33 cellular contexts compared by ENCODE assay signal in the genomic region with DNA sequence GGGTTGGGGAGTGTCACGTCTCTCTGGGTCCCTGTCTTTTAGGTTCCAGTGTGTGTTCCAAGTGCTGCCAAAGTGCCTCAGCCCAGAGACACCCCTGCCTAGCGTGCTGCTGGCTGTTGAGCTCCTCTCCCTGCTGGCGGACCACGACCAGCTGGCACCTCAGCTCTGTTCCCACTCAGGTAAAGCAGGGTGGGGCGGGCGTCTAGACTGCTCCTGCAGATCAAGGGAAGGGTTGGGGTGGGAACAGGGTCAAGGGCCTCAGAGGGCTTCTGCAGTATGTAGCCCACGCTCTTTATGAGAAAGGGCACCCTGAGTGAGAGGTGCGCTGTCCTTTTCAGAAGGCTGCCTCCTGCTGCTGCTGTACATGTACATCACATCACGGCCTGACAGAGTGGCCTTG. TPM values are rescaled to one million over a fixed set of nuclear protein-coding genes. Genes with fewer than 3 reads are reported as not detected.
A peak's percentile ranks its signal among the peaks of the same experiment; 100 is the strongest.
DNase-seq lines count a peak whose midpoint lies in the region; ATAC-seq and TF ChIP-seq lines count a peak whose summit lies in the region.
"Had no signal": no experiment of that assay in that cellular context is flagged by ENCODE, and none has a peak within 500 bp of the region (broad histone marks: within the 10 kb centered on the region; RNA-seq: fewer than 3 reads in every experiment).

No MANE protein-coding gene starts in this region.

- H3K36me3 ChIP-seq in breast epithelium (no peaks in the 10 kb centered on the region), mesenchymal stem cell (ENCODE audit: control insufficient read depth in 1 of 2, insufficient read depth in 2 of 2, low read depth in 1 of 2, low read length in 2 of 2) (peaks cover 64 to 66% of the 10 kb centered on the region in 2 experiments)

- POLR2A ChIA-PET in MCF 10A (lab: Yijun Ruan, JAX), result interaction anchor here (0.6 to 1.7 kb wide), 5 partner anchors 9 to 272 kb away, joined by 3 to 10 read pairs (median 3); a partner anchor contains a TSS

- H3K14ac ChIP-seq in mesenchymal stem cell (ENCODE audit: low read length in 2 of 2), result no peak overlapping the region

- no peak overlapping the region for H2BK5ac ChIP-seq in mesenchymal stem cell (ENCODE audit: low read depth, low read length, poor library complexity, severe bottlenecking)

- no peak overlapping the region for H4K91ac ChIP-seq in mesenchymal stem cell (ENCODE audit: low read length)

- H2BK120ac ChIP-seq in mesenchymal stem cell (ENCODE audit: low read depth, low read length), result no peak overlapping the region

- H3K79me1 ChIP-seq in mesenchymal stem cell (replicated peaks; ENCODE audit: low read length, poor library complexity, severe bottlenecking), result peaks cover 10% of the 10 kb centered on the region

- H3K18ac ChIP-seq in mesenchymal stem cell (ENCODE audit: low read depth in 1 of 2, low read length in 2 of 2), result no peak overlapping the region

- no peak overlapping the region for H2BK12ac ChIP-seq in mesenchymal stem cell (ENCODE audit: low read length in 2 of 2)

- peaks cover 19% of the 10 kb centered on the region for H3K4me1 Mint-ChIP-seq in MCF 10A (ENCODE audit: insufficient read depth, unreplicated experiment)

- peaks cover 51% of the 10 kb centered on the region for H3K36me3 Mint-ChIP-seq in MCF 10A (ENCODE audit: insufficient read depth, unreplicated experiment)
- H3K36me3 Mint-ChIP-seq: natural killer cell had no signal

- H3K4me2 ChIP-seq in mesenchymal stem cell (ENCODE audit: low read length, poor library complexity, severe bottlenecking), result no peak overlapping the region
- H3K4me2 ChIP-seq: PC-9 had no signal

- H2AK5ac ChIP-seq in mesenchymal stem cell (ENCODE audit: low read length, severe bottlenecking), result no peak overlapping the region

- H3K27ac Mint-ChIP-seq in MCF 10A (ENCODE audit: low read depth, unreplicated experiment), result peak overlapping the region; percentile 39
- H3K27ac Mint-ChIP-seq: dendritic cell treated with granulocyte-macrophage colony-stimulating factor and Interleukin-4, amounts not matched to agents 40 ng/mL and 50 ng/mL, for 4 days; natural killer cell; stimulated activated memory B cell treated with anti-CD40 and anti-IgM and Interleukin-4, amounts not matched to agents 10 μg/mL and 1 μg/mL and 100 μg/mL, for 72 hours; T-helper 2 cell treated with Interferon-gamma antibody and Interleukin-4, amounts not matched to agents 5 μg/mL and 100 μg/mL, for 36 hours had no signal

- DNase-seq in MCF 10A (ENCODE audit: unreplicated experiment) (no peak), breast epithelium (ENCODE audit: low spot score in 2 of 2) (no peak), mesenchymal stem cell (no peak), GM20000 (ENCODE audit: low spot score) (no peak)
- DNase-seq: ACHN; activated CD4-positive, alpha-beta T cell treated with anti-CD3 and anti-CD28 coated beads for 4 hours; activated gamma-delta T cell; BE2C; central memory CD4-positive, alpha-beta T cell; COR-L47; DMS53; foreskin fibroblast; H9; head of caudate nucleus; kidney glomerular epithelial cell; mucosa of descending colon; natural killer cell; NCI-H1417 treated with DMSO at 0.1 percent for 48 hours; NCI-H2029 treated with DMSO at 0.1 percent for 48 hours; NCI-H226; NCI-H526 treated with DMSO at 0.1 percent for 48 hours; NK-92 treated with Interleukin-12 subunit alpha and Interleukin-12 subunit beta, amount 100 ng/mL, for 24 hours; occipital lobe; PC-9; Right ventricle myocardium superior had no signal

- WGBS in mesenchymal stem cell, result 92% methylated on average over 9 of the region's 9 CpGs

- no peak overlapping the region for H4K8ac ChIP-seq in mesenchymal stem cell (ENCODE audit: low read length)

- H3K27me3 ChIP-seq in breast epithelium (no peaks in the 10 kb centered on the region), mesenchymal stem cell (ENCODE audit: control insufficient read depth in 1 of 2, insufficient read depth in 1 of 2, low read length in 2 of 2) (no peaks in the 10 kb centered on the region)
- H3K27me3 ChIP-seq: BE2C had no signal

- H3K4me1 ChIP-seq in breast epithelium, result peaks cover 17 to 24% of the 10 kb centered on the region in 2 donors
- peaks cover 22% of the 10 kb centered on the region for H3K4me1 ChIP-seq in mesenchymal stem cell (ENCODE audit: control insufficient read depth, insufficient read depth, low read depth, low read length)

- no peak for TF ChIP-seq POLR2A in breast epithelium (IDR thresholded peaks at IDR 0.05)

- H3K27me3 Mint-ChIP-seq in MCF 10A (ENCODE audit: insufficient read depth, unreplicated experiment), result no peaks in the 10 kb centered on the region
- H3K27me3 Mint-ChIP-seq: dendritic cell treated with granulocyte-macrophage colony-stimulating factor and Interleukin-4, amounts not matched to agents 40 ng/mL and 50 ng/mL, for 4 days; stimulated activated memory B cell treated with anti-CD40 and anti-IgM and Interleukin-4, amounts not matched to agents 10 μg/mL and 1 μg/mL and 100 μg/mL, for 72 hours had no signal

- H3K4me3 Mint-ChIP-seq in MCF 10A (ENCODE audit: unreplicated experiment), result no peak overlapping the region
- H3K4me3 Mint-ChIP-seq: dendritic cell treated with granulocyte-macrophage colony-stimulating factor and Interleukin-4, amounts not matched to agents 40 ng/mL and 50 ng/mL, for 4 days; H9; natural killer cell; stimulated activated memory B cell treated with anti-CD40 and anti-IgM and Interleukin-4, amounts not matched to agents 10 μg/mL and 1 μg/mL and 100 μg/mL, for 72 hours; T-helper 2 cell treated with Interferon-gamma antibody and Interleukin-4, amounts not matched to agents 5 μg/mL and 100 μg/mL, for 36 hours had no signal

- ATAC-seq in HG02840 (IDR thresholded peaks at IDR 0.05; ENCODE audit: low FRiP score, unreplicated experiment) (no peak), HG02885 (IDR thresholded peaks at IDR 0.05; ENCODE audit: poor library complexity, unreplicated experiment) (no peak)
- ATAC-seq: esophagus mucosa; mucosa of descending colon; natural killer cell; SK-N-SH treated with all-trans-retinoic acid at 6 μM for 48 hours; stimulated activated memory B cell treated with anti-CD40 and anti-IgM and Interleukin-4, amounts not matched to agents 10 μg/mL and 1 μg/mL and 100 μg/mL, for 72 hours had no signal

- H3K9me3 Mint-ChIP-seq in MCF 10A (ENCODE audit: unreplicated experiment), result no peaks in the 10 kb centered on the region
- H3K9me3 Mint-ChIP-seq: dendritic cell treated with granulocyte-macrophage colony-stimulating factor and Interleukin-4, amounts not matched to agents 40 ng/mL and 50 ng/mL, for 4 days; H9; natural killer cell; stimulated activated memory B cell treated with anti-CD40 and anti-IgM and Interleukin-4, amounts not matched to agents 10 μg/mL and 1 μg/mL and 100 μg/mL, for 72 hours; T-helper 2 cell treated with Interferon-gamma antibody and Interleukin-4, amounts not matched to agents 5 μg/mL and 100 μg/mL, for 36 hours had no signal

- TF ChIP-seq CTCF in MCF 10A (IDR thresholded peaks at IDR 0.05; ENCODE audit: unreplicated experiment) (no peak), breast epithelium (IDR thresholded peaks at IDR 0.05) (no peak), VCaP (conservative IDR thresholded peaks at IDR 0.05) (no peak), GM20000 (IDR thresholded peaks at IDR 0.05; ENCODE audit: extremely low read depth, missing control alignments) (no peak)

- H2BK15ac ChIP-seq in mesenchymal stem cell (ENCODE audit: low read depth, poor library complexity, severe bottlenecking), result no peak overlapping the region

- BruUV-seq in MCF 10A (replicated peaks; lab: Mats Ljungman, UMichigan), result no TSS peak

- CTCF ChIA-PET in MCF 10A (lab: Yijun Ruan, JAX), result interaction anchor here (0.6 to 2.6 kb wide), 5 partner anchors 27 to 431 kb away, joined by 3 to 22 read pairs (median 4); a partner anchor contains a TSS

- no peak overlapping the region for H3K4me3 ChIP-seq in breast epithelium
- no peak overlapping the region for H3K4me3 ChIP-seq in mesenchymal stem cell (ENCODE audit: insufficient read depth in 1 of 2, low read depth in 1 of 2, low read length in 2 of 2)
- H3K4me3 ChIP-seq: mucosa of descending colon, PC-9 had no signal

- H3K9me3 ChIP-seq in breast epithelium (no peaks in the 10 kb centered on the region), mesenchymal stem cell (ENCODE audit: control insufficient read depth, low read length) (no peaks in the 10 kb centered on the region)
- H3K9me3 ChIP-seq: BE2C, mucosa of descending colon had no signal

- H3K4ac ChIP-seq in mesenchymal stem cell (ENCODE audit: low read depth in 1 of 2, low read length in 2 of 2), result no peak overlapping the region

- peak overlapping the region; percentile 14 for H3K9ac ChIP-seq in mesenchymal stem cell (ENCODE audit: low read length)

- H3K27ac ChIP-seq in breast epithelium (peak overlapping the region in 1 of 2 donors; percentile 21), VCaP (peak overlapping the region; percentile 100), mesenchymal stem cell (ENCODE audit: low read length, poor library complexity, severe bottlenecking) (no peak overlapping the region)
- H3K27ac ChIP-seq: PC-9 had no signal

- no peak overlapping the region for H3K23ac ChIP-seq in mesenchymal stem cell (ENCODE audit: low read length in 2 of 2)

- no peak overlapping the region for H2AFZ ChIP-seq in mesenchymal stem cell (ENCODE audit: low read depth, low read length)
- H2AFZ ChIP-seq: PC-9 had no signal

- intact Hi-C loops in MCF 10A (cut with micrococcal nuclease) (no loop called here), breast epithelium (cut with DNase I; ENCODE audit: low total_unique reads) (loop anchor here (5.0 kb wide), 1 partner anchor 89 kb away; no protein-coding TSS in a partner anchor)

RNA-seq across cellular contexts. Expression of a gene that starts 17.2 kb away (rescaled TPM):
- total RNA-seq in MCF 10A (2022) (8.6 and 9.1 TPM in 2 replicates), breast epithelium (1 to 10 TPM; 8.2 to 8.6 (median 8.2) TPM)
- polyA plus RNA-seq in mesenchymal stem cell (2013, experiment 1 of 2), result 4.5 TPM
- polyA plus RNA-seq in mesenchymal stem cell (2013, experiment 2 of 2), result 4.8 TPM

RNA-seq across cellular contexts. Expression of a gene that starts 23.6 kb away (rescaled TPM):
- total RNA-seq in MCF 10A (2022), result 356 and 372 TPM in 2 replicates
- 100 to 1,000 TPM; 270 to 343 (median 333) TPM for total RNA-seq in breast epithelium
- 723 TPM for polyA plus RNA-seq in mesenchymal stem cell (2013, experiment 1 of 2)
- 747 TPM for polyA plus RNA-seq in mesenchymal stem cell (2013, experiment 2 of 2)

RNA-seq across cellular contexts. Expression of a gene that starts 23.8 kb away (rescaled TPM):
- 31.9 and 32.5 TPM in 2 replicates for total RNA-seq in MCF 10A (2022)
- total RNA-seq in breast epithelium, result 10 to 100 TPM; 12.5 to 14.7 (median 13.9) TPM
- 11.4 TPM for polyA plus RNA-seq in mesenchymal stem cell (2013, experiment 1 of 2)
- 11.7 TPM for polyA plus RNA-seq in mesenchymal stem cell (2013, experiment 2 of 2)

RNA-seq across cellular contexts. Expression of a gene that starts 33.8 kb away (rescaled TPM):
- total RNA-seq in MCF 10A (2022), result 90.0 and 101 TPM in 2 replicates
- 100 to 1,000 TPM in 2 of 3 donors, 10 to 100 TPM in 1; 60.2 to 182 (median 148) TPM for total RNA-seq in breast epithelium
- polyA plus RNA-seq in mesenchymal stem cell (2013, experiment 1 of 2), result 15.6 TPM
- polyA plus RNA-seq in mesenchymal stem cell (2013, experiment 2 of 2), result 12.6 TPM

RNA-seq across cellular contexts. Expression of a gene that starts 40.3 kb away (rescaled TPM):
- total RNA-seq in MCF 10A (2022), result 131 and 170 TPM in 2 replicates
- total RNA-seq in breast epithelium, result 10 to 100 TPM; 65.6 to 90.1 (median 77.0) TPM
- 415 TPM for polyA plus RNA-seq in mesenchymal stem cell (2013, experiment 1 of 2)
- 408 TPM for polyA plus RNA-seq in mesenchymal stem cell (2013, experiment 2 of 2)
